19 cellular contexts compared by ENCODE assay signal in genomic region chr16:16144416-16144815, GRCh38.
DNase-seq lines count a peak whose midpoint lies in the region; ATAC-seq, FAIRE-seq and TF ChIP-seq lines count a peak whose summit lies in the region.
"Had no signal": no experiment of that assay in that cellular context is flagged by ENCODE, and none has a peak within 500 bp of the region (broad histone marks: within the 10 kb centered on the region; RNA-seq: fewer than 3 reads in every experiment).

No MANE protein-coding gene starts in this region.

- H4K20me1 ChIP-seq in mammary epithelial cell (ENCODE audit: insufficient read depth, low read length) (no peaks in the 10 kb centered on the region), HepG2 (ENCODE audit: insufficient read depth, low read length) (no peaks in the 10 kb centered on the region)

- peaks cover 16% of the 10 kb centered on the region for H3K4me1 ChIP-seq in mammary epithelial cell (ENCODE audit: insufficient read depth, low read length)
- H3K4me1 ChIP-seq in HepG2 (ENCODE audit: insufficient read depth, low read length): peaks cover 29% of the 10 kb centered on the region
- H3K4me1 ChIP-seq: BE2C had no signal

- H3K27ac ChIP-seq in mammary epithelial cell (ENCODE audit: insufficient read depth, low read depth, low read length) (peak overlapping the region; percentile 48), HepG2 (ENCODE audit: extremely low read length, insufficient read depth, low read length) (no peak overlapping the region)

- H3K36me3 Mint-ChIP-seq in mesothelial cell of epicardium: peaks cover 31% of the 10 kb centered on the region

- H3K4me3 Mint-ChIP-seq in mesothelial cell of epicardium: no peak overlapping the region
- H3K4me3 Mint-ChIP-seq: activated CD8-positive, alpha-beta memory T cell treated with anti-CD3 and anti-CD28 coated beads, Interleukin-2, amount 10 ng/mL, durations not matched to agents 7 days and 5 days; T-helper 2 cell treated with Interferon-gamma antibody and Interleukin-4, amounts not matched to agents 5 μg/mL and 100 μg/mL, for 36 hours had no signal

- H3K4me2 ChIP-seq in mammary epithelial cell (ENCODE audit: insufficient read depth, low read depth, low read length): no peak overlapping the region
- H3K4me2 ChIP-seq in HepG2 (ENCODE audit: low read depth, low read length): no peak overlapping the region

- POLR2A ChIA-PET in HepG2 (lab: Yijun Ruan, JAX): no interaction called here

- CTCF ChIA-PET in mammary epithelial cell (lab: Charles Lee; ENCODE audit: low non-redundant PET) (no interaction called here), HepG2 (lab: Yijun Ruan, JAX; ENCODE audit: low intra/inter-chr PET ratio, low total read pairs) (no interaction called here)

- TF ChIP-seq POLR2A in HepG2 (IDR thresholded peaks at IDR 0.05; ENCODE audit: insufficient read depth in 1 of 2, low read depth in 2 of 2, low read length in 2 of 2): no peak

- no peaks in the 10 kb centered on the region for H3K9me3 ChIP-seq in mammary epithelial cell (replicated peaks; ENCODE audit: insufficient read depth, low read length)
- no peaks in the 10 kb centered on the region for H3K9me3 ChIP-seq in HepG2 (ENCODE audit: low read length)
- H3K9me3 ChIP-seq: BE2C had no signal

- no peak overlapping the region for H3K27ac Mint-ChIP-seq in mesothelial cell of epicardium
- H3K27ac Mint-ChIP-seq: activated CD8-positive, alpha-beta memory T cell treated with anti-CD3 and anti-CD28 coated beads, Interleukin-2, amount 10 ng/mL, durations not matched to agents 7 days and 5 days; T-helper 2 cell treated with Interferon-gamma antibody and Interleukin-4, amounts not matched to agents 5 μg/mL and 100 μg/mL, for 36 hours had no signal

- ATAC-seq in HepG2: no peak
- no peak for ATAC-seq in GM19467 (IDR thresholded peaks at IDR 0.05; ENCODE audit: unreplicated experiment)
- no peak for ATAC-seq in HG03025 (IDR thresholded peaks at IDR 0.05; ENCODE audit: low FRiP score, unreplicated experiment)
- ATAC-seq: activated CD8-positive, alpha-beta memory T cell treated with anti-CD3 and anti-CD28 coated beads, Interleukin-2, amount 10 ng/mL, durations not matched to agents 7 days and 5 days had no signal

- TF ChIP-seq RAD21 in HepG2 (CRISPR knock-in tag; IDR thresholded peaks at IDR 0.05): no peak

- BruUV-seq in mammary epithelial cell (replicated peaks; lab: Mats Ljungman, UMichigan) (no TSS peak), HepG2 (replicated peaks; lab: Mats Ljungman, UMichigan) (no TSS peak)

- no peaks in the 10 kb centered on the region for H3K27me3 Mint-ChIP-seq in mesothelial cell of epicardium (ENCODE audit: low read depth)
- H3K27me3 Mint-ChIP-seq: activated CD8-positive, alpha-beta memory T cell treated with anti-CD3 and anti-CD28 coated beads, Interleukin-2, amount 10 ng/mL, durations not matched to agents 7 days and 5 days had no signal

- TF ChIP-seq CTCF in mammary epithelial cell (conservative IDR thresholded peaks at IDR 0.05 in 1 of 2, IDR thresholded peaks at IDR 0.05 in 1 of 2; ENCODE audit: extremely low read depth in 1 of 2, insufficient read depth in 1 of 2, low read depth in 1 of 2, low read length in 2 of 2): no peak
- no peak for TF ChIP-seq CTCF in HepG2 (CRISPR knock-in tag; IDR thresholded peaks at IDR 0.05)
- TF ChIP-seq CTCF in mesothelial cell of epicardium (IDR thresholded peaks at IDR 0.05; ENCODE audit: unreplicated experiment): no peak

- H2AFZ ChIP-seq in mammary epithelial cell (ENCODE audit: low read depth, low read length): no peak overlapping the region
- H2AFZ ChIP-seq in HepG2 (ENCODE audit: low read length): no peak overlapping the region

- intact Hi-C loops in mammary epithelial cell (cut with micrococcal nuclease): no loop called here
- intact Hi-C loops in HepG2 (cut with micrococcal nuclease; ENCODE audit: unreplicated experiment): no loop called here

- H3K36me3 ChIP-seq in mammary epithelial cell (ENCODE audit: insufficient read depth, low read length) (peaks cover 7% of the 10 kb centered on the region), HepG2 (replicated peaks in 1 of 2; ENCODE audit: control insufficient read depth in 1 of 2, insufficient read depth in 2 of 2, low read length in 2 of 2) (peaks cover 15 to 29% of the 10 kb centered on the region in 2 experiments)

- no peaks in the 10 kb centered on the region for H3K4me1 Mint-ChIP-seq in mesothelial cell of epicardium

- 3% methylated on average over 5 of the region's 5 CpGs for WGBS in mammary epithelial cell (ENCODE audit: low coverage, missing lambda C conversion rate)
- 95% methylated on average over 5 of the region's 5 CpGs for whole genome bisulfite sequencing in HepG2 (ENCODE audit: low lambda C conversion rate)

- H3K9ac ChIP-seq in mammary epithelial cell (ENCODE audit: insufficient read depth, low read length) (no peak overlapping the region), HepG2 (ENCODE audit: insufficient read depth, low read depth, low read length) (no peak overlapping the region)

- H3K27me3 ChIP-seq in mammary epithelial cell (ENCODE audit: insufficient read depth, low read length): no peaks in the 10 kb centered on the region
- H3K27me3 ChIP-seq in HepG2 (ENCODE audit: control insufficient read depth in 1 of 2, insufficient read depth in 2 of 2, low read length in 2 of 2): no peaks in the 10 kb centered on the region
- H3K27me3 ChIP-seq: BE2C had no signal

- H3K4me3 ChIP-seq in mammary epithelial cell (replicated peaks in 1 of 3; ENCODE audit: insufficient read depth in 1 of 3, low read depth in 2 of 3, low read length in 3 of 3) (no peak overlapping the region), HepG2 (replicated peaks in 1 of 3; ENCODE audit: insufficient read depth in 1 of 3, low read depth in 2 of 3, low read length in 3 of 3) (no peak overlapping the region)

- TF ChIP-seq EP300 in HepG2 (IDR thresholded peaks at IDR 0.05; ENCODE audit: low read depth in 2 of 2, low read length in 2 of 2) (no peak), HepG2 (CRISPR knock-in tag; IDR thresholded peaks at IDR 0.05; ENCODE audit: borderline replicate concordance) (no peak)

- H3K9me3 Mint-ChIP-seq in mesothelial cell of epicardium: no peaks in the 10 kb centered on the region
- H3K9me3 Mint-ChIP-seq: T-helper 2 cell treated with Interferon-gamma antibody and Interleukin-4, amounts not matched to agents 5 μg/mL and 100 μg/mL, for 36 hours had no signal

- in situ Hi-C loops in mammary epithelial cell (cut with MboI; ENCODE audit: low sequenced_read_pairs in 2 of 2): loop anchor here in 1 of 2 donors (25.0 kb wide), 1 partner anchor 357 kb away; no protein-coding TSS in a partner anchor
- in situ Hi-C loops in HepG2 (cut with HindIII; ENCODE audit: extremely low pct_ligation_motif_present, low pct_unique_long_range_greater_than_20kb): no loop called here

- DNase-seq in Daoy (ENCODE audit: low read depth) (peak; percentile 24), LoVo (ENCODE audit: low spot score) (peak; percentile 16), mammary epithelial cell (peak; percentile 98), HepG2 (ENCODE audit: low spot score) (no peak), mesothelial cell of epicardium (ENCODE audit: low spot score in 2 of 2, unreplicated experiment in 2 of 2) (no peak)
- no peak for DNase-seq in stimulated activated CD4-positive, alpha-beta T cell treated with anti-CD3 and anti-CD28 coated beads, Interleukin-2, amount 100 ng/mL, for 48 hours
- DNase-seq: activated CD4-positive, alpha-beta T cell treated with anti-CD3 and anti-CD28 coated beads for 1 hour; activated CD8-positive, alpha-beta memory T cell treated with anti-CD3 and anti-CD28 coated beads, Interleukin-2, amount 10 ng/mL, durations not matched to agents 7 days and 5 days; activated effector memory CD4-positive, alpha-beta T cell treated with Interleukin-2 at 50 U/mL for 16 hours; amniotic stem cell; BE2C; GDM1; Karpas-422; NCI-H1105 treated with DMSO at 0.1 percent for 48 hours; NCI-H2107; NCI-H69 had no signal

- H3K79me2 ChIP-seq in mammary epithelial cell (ENCODE audit: insufficient read depth, low read length): no peaks in the 10 kb centered on the region
- H3K79me2 ChIP-seq in HepG2 (ENCODE audit: insufficient read depth, low read length): no peaks in the 10 kb centered on the region

- dilution Hi-C loops in mammary epithelial cell (cut with HindIII; ENCODE audit: low sequenced_read_pairs): loop anchor here (5.0 kb wide), 3 partner anchors 37 to 92 kb away; no protein-coding TSS in a partner anchor

- FAIRE-seq in HepG2 (lab: Jason Lieb, UNC): no peak

TF ChIP-seq in HepG2, 621 proteins besides CTCF, POLR2A, EP300 and RAD21:
- TF ChIP-seq FUBP1 (CRISPR knock-in tag; IDR thresholded peaks at IDR 0.05; ENCODE audit: borderline replicate concordance) (no peak), ATF7 (IDR thresholded peaks at IDR 0.05) (peak; percentile 72), ATF7 (CRISPR knock-in tag; IDR thresholded peaks at IDR 0.05) (no peak)

Comparison
In these comparisons a context has a peak if more than half of its experiments do, and no peak if none do; other contexts are left out.
1. DNase-seq: peak in Daoy (single experiment), LoVo (single experiment) and mammary epithelial cell (single experiment); none in HepG2 (single experiment), mesothelial cell of epicardium (0 of 2) and stimulated activated CD4-positive, alpha-beta T cell treated with anti-CD3 and anti-CD28 coated beads, Interleukin-2, amount 100 ng/mL, for 48 hours (0 of 2).